ENCODE assay signal across 9 cellular contexts in the genomic region with DNA sequence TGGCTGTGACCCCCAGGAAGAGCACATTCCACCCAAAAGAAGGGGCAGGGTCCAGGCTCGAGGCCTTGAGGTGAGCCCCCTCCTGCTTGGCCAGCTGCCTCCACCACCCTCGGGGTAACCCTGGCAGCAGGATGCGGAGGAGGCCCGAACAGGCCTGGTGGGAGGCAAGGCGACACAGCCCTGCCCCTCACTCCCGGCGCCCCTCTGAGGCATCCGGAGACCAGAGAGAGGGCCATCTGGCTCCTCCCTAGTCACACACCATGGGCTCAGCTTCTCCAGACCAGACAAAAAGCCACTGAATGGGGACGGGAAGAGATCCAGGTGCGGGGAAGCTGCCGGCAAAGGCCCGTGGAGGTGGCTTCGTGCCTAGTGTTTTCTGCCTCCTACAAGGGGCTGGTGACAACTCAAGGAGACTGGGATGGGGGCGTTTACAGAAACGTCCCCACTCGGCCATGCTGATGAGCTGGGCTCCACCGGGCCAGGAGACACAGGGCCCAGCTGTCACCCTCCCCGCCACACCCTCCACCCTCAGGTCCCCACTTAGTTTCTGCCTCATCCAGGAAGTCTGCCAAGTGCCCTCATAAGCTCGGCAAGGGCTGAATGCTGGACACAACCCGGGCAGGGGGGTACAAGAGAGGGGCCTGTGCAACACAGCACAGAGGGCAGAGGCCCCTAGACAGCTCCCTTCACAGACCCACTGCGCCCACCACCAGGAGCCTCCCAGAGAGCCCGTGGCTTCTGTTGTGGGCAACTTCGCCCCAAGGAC. TPM values are rescaled to one million over a fixed set of nuclear protein-coding genes. Genes with fewer than 3 reads are reported as not detected.
DNase-seq lines count a peak whose midpoint lies in the region; ATAC-seq and TF ChIP-seq lines count a peak whose summit lies in the region.
"Had no signal": no experiment of that assay in that cellular context is flagged by ENCODE, and none has a peak within 500 bp of the region (broad histone marks: within the 10 kb centered on the region; RNA-seq: fewer than 3 reads in every experiment).

No MANE protein-coding gene starts in this region.

- no peaks in the 10 kb centered on the region for H3K9me3 Mint-ChIP-seq in chondrocyte (ENCODE audit: low read depth)

- no peaks in the 10 kb centered on the region for H3K36me3 Mint-ChIP-seq in chondrocyte (ENCODE audit: low read depth)

- H3K4me3 Mint-ChIP-seq in chondrocyte (ENCODE audit: unreplicated experiment): peak overlapping the region; percentile 62
- H3K4me3 Mint-ChIP-seq: B cell had no signal

- ATAC-seq in GM18519 (IDR thresholded peaks at IDR 0.05; ENCODE audit: low FRiP score, unreplicated experiment) (no peak), HG03521 (IDR thresholded peaks at IDR 0.05; ENCODE audit: unreplicated experiment) (no peak)

- peak; percentile 9 for DNase-seq in NCI-H510A (lab: John Stamatoyannopoulos, UW)
- no peak for DNase-seq in NCI-H510A treated with DMSO at 0.1 percent for 48 hours (lab: John Stamatoyannopoulos, UW)
- DNase-seq in chondrocyte (ENCODE audit: low spot score): no peak
- DNase-seq in mesenteric fat pad (ENCODE audit: low spot score): peak; percentile 86
- DNase-seq in ureter (ENCODE audit: low spot score): peak; percentile 42
- DNase-seq in activated CD4-positive, CD25-positive, alpha-beta regulatory T cell (lab: John Stamatoyannopoulos, UW): no peak

- no peak for TF ChIP-seq CTCF in chondrocyte (IDR thresholded peaks at IDR 0.05)

- peak overlapping the region; percentile 90 for H3K27ac Mint-ChIP-seq in chondrocyte (ENCODE audit: unreplicated experiment)
- H3K27ac Mint-ChIP-seq: B cell had no signal

- no peaks in the 10 kb centered on the region for H3K27me3 Mint-ChIP-seq in chondrocyte (ENCODE audit: low read depth)

- H3K4me1 Mint-ChIP-seq in chondrocyte (ENCODE audit: low read depth): peaks cover 55% of the 10 kb centered on the region

RNA-seq across cellular contexts. Expression of gene NACC2, which starts 41.9 kb away (rescaled TPM):
- total RNA-seq in chondrocyte (42.6 to 52.4 TPM (median 51.0 TPM) in 3 replicates), mesenteric fat pad (41.4 TPM), ureter (36.0 TPM)

Comparison
In these comparisons a context has a peak if more than half of its experiments do, and no peak if none do; other contexts are left out.
1. DNase-seq: peak in NCI-H510A (single experiment), mesenteric fat pad (single experiment) and ureter (single experiment); none in NCI-H510A treated with DMSO at 0.1 percent for 48 hours (single experiment), chondrocyte (single experiment) and activated CD4-positive, CD25-positive, alpha-beta regulatory T cell (0 of 4).